ENCODE assay signal across 21 cellular contexts in genomic region chr11:1330473-1330872, GRCh38. TPM values are rescaled to one million over a fixed set of nuclear protein-coding genes. Genes with fewer than 3 reads are reported as not detected.
"Had no signal": no experiment of that assay in that cellular context is flagged by ENCODE, and none has a peak within 500 bp of the region (broad histone marks: within the 10 kb centered on the region; RNA-seq: fewer than 3 reads in every experiment).

No MANE protein-coding gene starts in this region.

- H3K9me3 ChIP-seq: body of pancreas, thyroid gland, vagina had no signal

- H3K36me3 ChIP-seq: gastrocnemius medialis, heart right ventricle, left lung, SJCRH30, thyroid gland, vagina had no signal

- H3K4me3 ChIP-seq: body of pancreas, coronary artery, gastrocnemius medialis, heart right ventricle, left lung, SJCRH30, smooth muscle cell, thyroid gland, vagina had no signal

- H3K27me3 ChIP-seq: body of pancreas, SJCRH30, thyroid gland, vagina had no signal

- ATAC-seq: body of pancreas; gastrocnemius medialis; heart right ventricle; left lung; natural killer cell treated with Interleukin-12 subunit alpha and Interleukin-12 subunit beta and Interleukin-15 and Interleukin-18, amount 100 ng/mL, for 72 hours; right cardiac atrium had no signal

- DNase-seq: activated CD4-positive, alpha-beta T cell treated with anti-CD3 and anti-CD28 coated beads for 4 hours; activated naive CD4-positive, alpha-beta T cell treated with anti-CD3 and anti-CD28 coated beads for 36 hours; amniotic stem cell; body of pancreas; central memory CD4-positive, alpha-beta T cell; effector CD8-positive, alpha-beta T cell; gastrocnemius medialis; heart right ventricle; islet precursor cell; left lung; occipital lobe; right cardiac atrium; SJCRH30; stimulated activated CD4-positive, alpha-beta T cell treated with anti-CD3 and anti-CD28 coated beads, Interleukin-1b, Interleukin-23, amount 100 ng/mL, for 48 hours; thyroid gland had no signal

- H3K4me3 Mint-ChIP-seq: activated naive CD4-positive, alpha-beta T cell treated with anti-CD3 and anti-CD28 coated beads for 36 hours; natural killer cell treated with Interleukin-12 subunit alpha and Interleukin-12 subunit beta and Interleukin-15 and Interleukin-18, amount 100 ng/mL, for 72 hours had no signal

- H3K27ac Mint-ChIP-seq: activated naive CD4-positive, alpha-beta T cell treated with anti-CD3 and anti-CD28 coated beads for 36 hours; natural killer cell treated with Interleukin-12 subunit alpha and Interleukin-12 subunit beta and Interleukin-15 and Interleukin-18, amount 100 ng/mL, for 72 hours; progenitor cell of endocrine pancreas had no signal

- H3K4me1 ChIP-seq: SJCRH30 had no signal

- H3K27ac ChIP-seq: body of pancreas, coronary artery, epithelial cell of prostate, gastrocnemius medialis, heart right ventricle, left lung, SJCRH30, thyroid gland, vagina had no signal

RNA-seq across cellular contexts. Expression of gene BRSK2, which starts 59.3 kb away (rescaled TPM):
- total RNA-seq: SJCRH30 had no signal
